ENCODE assay signal across 9 cellular contexts in genomic region chr1:203754455-203754864, GRCh38. TPM values are rescaled to one million over a fixed set of nuclear protein-coding genes. Genes with fewer than 3 reads are reported as not detected.
A peak's percentile ranks its signal among the peaks of the same experiment; 100 is the strongest.
DNase-seq lines count a peak whose midpoint lies in the region; ATAC-seq and TF ChIP-seq lines count a peak whose summit lies in the region.
"Had no signal": no experiment of that assay in that cellular context is flagged by ENCODE, and none has a peak within 500 bp of the region (broad histone marks: within the 10 kb centered on the region; RNA-seq: fewer than 3 reads in every experiment).

No MANE protein-coding gene starts in this region.

- TF ChIP-seq CTCF in CD4-positive, alpha-beta T cell (IDR thresholded peaks at IDR 0.05): no peak
- TF ChIP-seq CTCF in prostate gland (IDR thresholded peaks at IDR 0.05): no peak
- no peak for TF ChIP-seq CTCF in heart right ventricle (IDR thresholded peaks at IDR 0.05)

- no peaks in the 10 kb centered on the region for H3K9me3 Mint-ChIP-seq in CD4-positive, alpha-beta T cell
- no peaks in the 10 kb centered on the region for H3K9me3 Mint-ChIP-seq in central memory CD8-positive, alpha-beta T cell

- H3K36me3 Mint-ChIP-seq in CD4-positive, alpha-beta T cell (ENCODE audit: low read depth): no peaks in the 10 kb centered on the region
- H3K36me3 Mint-ChIP-seq in central memory CD8-positive, alpha-beta T cell (ENCODE audit: insufficient read depth): peaks cover 7% of the 10 kb centered on the region
- H3K36me3 Mint-ChIP-seq: CD14-positive monocyte had no signal

- CTCF ChIA-PET in CD4-positive, alpha-beta T cell (lab: Charles Lee): interaction anchor here (0.7 kb wide), 1 partner anchor 107 kb away, joined by 3 read pairs; the partner anchor contains the start of gene SNRPE

- peak in 1 of 10 experiments; percentile 16 for DNase-seq in CD4-positive, alpha-beta T cell
- peak; percentile 57 for DNase-seq in NAMALWA (ENCODE audit: low spot score)
- no peak for DNase-seq in central memory CD8-positive, alpha-beta T cell (ENCODE audit: low spot score in 2 of 2)
- no peak for DNase-seq in NCI-H748 (lab: John Stamatoyannopoulos, UW; ENCODE audit: unreplicated experiment)
- no peak for DNase-seq in DMS53 treated with DMSO at 0.1 percent for 48 hours (lab: John Stamatoyannopoulos, UW; ENCODE audit: unreplicated experiment)
- DNase-seq in prostate gland (ENCODE audit: low spot score): no peak
- DNase-seq in heart right ventricle: no peak

- intact Hi-C loops in CD4-positive, alpha-beta T cell (cut with DNase I, micrococcal nuclease): no loop called here
- intact Hi-C loops in prostate gland (cut with DNase I) (no loop called here), heart right ventricle (cut with DNase I) (loop anchor here in 1 of 10 donors (5.0 kb wide), 1 partner anchor 33 kb away; no protein-coding TSS in a partner anchor)

- ATAC-seq in CD4-positive, alpha-beta T cell (ENCODE audit: poor library complexity): peak; percentile 81
- peak; percentile 68 for ATAC-seq in GM21447 (IDR thresholded peaks at IDR 0.05; ENCODE audit: unreplicated experiment)
- peak; percentile 30 for ATAC-seq in central memory CD8-positive, alpha-beta T cell (replicated peaks; ENCODE audit: extremely low read depth, poor library complexity, severe bottlenecking)
- no peak for ATAC-seq in heart right ventricle

- POLR2A ChIA-PET in CD4-positive, alpha-beta T cell (lab: Charles Lee): no interaction called here

- peak overlapping the region; percentile 19 for H3K27ac ChIP-seq in CD4-positive, alpha-beta T cell (ENCODE audit: low read depth, low read length)
- no peak overlapping the region for H3K27ac ChIP-seq in prostate gland
- no peak overlapping the region for H3K27ac ChIP-seq in heart right ventricle

- H3K4me1 Mint-ChIP-seq in CD4-positive, alpha-beta T cell (ENCODE audit: low read depth): peaks cover 19% of the 10 kb centered on the region
- peaks cover 33% of the 10 kb centered on the region for H3K4me1 Mint-ChIP-seq in central memory CD8-positive, alpha-beta T cell

- WGBS in prostate gland: 49% methylated on average over 4 of the region's 4 CpGs
- WGBS in heart right ventricle, 2 donors: 89 to 92% methylated on average over 4 of the region's 4 CpGs

- H3K27me3 ChIP-seq in CD4-positive, alpha-beta T cell (ENCODE audit: control insufficient read depth, insufficient read depth, low read length): no peaks in the 10 kb centered on the region
- H3K27me3 ChIP-seq in prostate gland (replicated peaks; ENCODE audit: insufficient read depth) (no peaks in the 10 kb centered on the region), heart right ventricle (no peaks in the 10 kb centered on the region)

- no peaks in the 10 kb centered on the region for H3K9me3 ChIP-seq in CD4-positive, alpha-beta T cell (ENCODE audit: control insufficient read depth, low read length)
- H3K9me3 ChIP-seq in prostate gland (no peaks in the 10 kb centered on the region), heart right ventricle (no peaks in the 10 kb centered on the region)

- no peak overlapping the region for H3K4me3 ChIP-seq in prostate gland
- H3K4me3 ChIP-seq in heart right ventricle: no peak overlapping the region

- no peaks in the 10 kb centered on the region for H3K36me3 ChIP-seq in prostate gland
- no peaks in the 10 kb centered on the region for H3K36me3 ChIP-seq in heart right ventricle

- H3K4me1 ChIP-seq in prostate gland (replicated peaks) (no peaks in the 10 kb centered on the region), heart right ventricle (peaks cover 0 to 6% (median 0%) of the 10 kb centered on the region in 9 donors)

- peak overlapping the region; percentile 51 for H3K4me3 Mint-ChIP-seq in CD4-positive, alpha-beta T cell
- peak overlapping the region; percentile 19 for H3K4me3 Mint-ChIP-seq in central memory CD8-positive, alpha-beta T cell
- H3K4me3 Mint-ChIP-seq: CD14-positive monocyte had no signal

- H3K27me3 Mint-ChIP-seq in CD4-positive, alpha-beta T cell: no peaks in the 10 kb centered on the region
- no peaks in the 10 kb centered on the region for H3K27me3 Mint-ChIP-seq in central memory CD8-positive, alpha-beta T cell

- H3K27ac Mint-ChIP-seq in CD4-positive, alpha-beta T cell: peak overlapping the region; percentile 88
- peak overlapping the region; percentile 90 for H3K27ac Mint-ChIP-seq in central memory CD8-positive, alpha-beta T cell (ENCODE audit: low read depth)

- TF ChIP-seq POLR2A in prostate gland (IDR thresholded peaks at IDR 0.05): no peak

RNA-seq across cellular contexts. Expression of gene LAX1, which starts 10.5 kb away (rescaled TPM):
- total RNA-seq in CD4-positive, alpha-beta T cell: 10 to 100 TPM; 16.6 to 18.3 TPM
- total RNA-seq in prostate gland (under 1 TPM; 0.05 to 0.40 TPM), heart right ventricle (1 to 10 TPM in 1 of 10 donors, under 1 TPM in 7, not detected in 2; 0.11 to 1.3 (median 0.19) TPM)
- under 1 TPM; 0.03 to 0.15 TPM for polyA plus RNA-seq in heart right ventricle
- polyA plus RNA-seq: CD14-positive monocyte had no signal

RNA-seq across cellular contexts. Expression of gene ZBED6, which starts 41.0 kb away (rescaled TPM):
- 10 to 100 TPM; 25.0 to 25.2 TPM for total RNA-seq in CD4-positive, alpha-beta T cell
- total RNA-seq in prostate gland (10 to 100 TPM in 1 of 2 donors, 1 to 10 TPM in 1; 5.8 to 27.6 TPM), heart right ventricle (10 to 100 TPM; 11.2 to 19.4 (median 12.7) TPM)
- 1 to 10 TPM in 1 of 2 donors, under 1 TPM in 1; 0.51 to 1.8 TPM for polyA plus RNA-seq in heart right ventricle

RNA-seq across cellular contexts. Expression of gene ZC3H11A, which starts 41.0 kb away (rescaled TPM):
- total RNA-seq in CD4-positive, alpha-beta T cell: 10 to 100 TPM; 67.6 to 73.3 TPM
- total RNA-seq in prostate gland (100 to 1,000 TPM in 1 of 2 donors, 10 to 100 TPM in 1; 88.3 to 111 TPM), heart right ventricle (10 to 100 TPM; 37.4 to 63.8 (median 41.9) TPM)
- polyA plus RNA-seq in heart right ventricle: 10 to 100 TPM; 25.3 to 48.6 TPM

Comparison
In these comparisons a context has a peak if more than half of its experiments do, and no peak if none do; other contexts are left out.
1. ATAC-seq: peak in CD4-positive, alpha-beta T cell (single experiment), GM21447 (single experiment) and central memory CD8-positive, alpha-beta T cell (single experiment); none in heart right ventricle (0 of 8).
2. RNA of gene LAX1, which starts 10.5 kb away (total RNA-seq): 16.6 to 18.3 TPM in CD4-positive, alpha-beta T cell; 0.05 to 0.40 TPM in prostate gland and 0.11 to 1.3 TPM in heart right ventricle; every median in the first group is over 4 times any median in the second.